22 cellular contexts compared by ENCODE assay signal in the genomic region with DNA sequence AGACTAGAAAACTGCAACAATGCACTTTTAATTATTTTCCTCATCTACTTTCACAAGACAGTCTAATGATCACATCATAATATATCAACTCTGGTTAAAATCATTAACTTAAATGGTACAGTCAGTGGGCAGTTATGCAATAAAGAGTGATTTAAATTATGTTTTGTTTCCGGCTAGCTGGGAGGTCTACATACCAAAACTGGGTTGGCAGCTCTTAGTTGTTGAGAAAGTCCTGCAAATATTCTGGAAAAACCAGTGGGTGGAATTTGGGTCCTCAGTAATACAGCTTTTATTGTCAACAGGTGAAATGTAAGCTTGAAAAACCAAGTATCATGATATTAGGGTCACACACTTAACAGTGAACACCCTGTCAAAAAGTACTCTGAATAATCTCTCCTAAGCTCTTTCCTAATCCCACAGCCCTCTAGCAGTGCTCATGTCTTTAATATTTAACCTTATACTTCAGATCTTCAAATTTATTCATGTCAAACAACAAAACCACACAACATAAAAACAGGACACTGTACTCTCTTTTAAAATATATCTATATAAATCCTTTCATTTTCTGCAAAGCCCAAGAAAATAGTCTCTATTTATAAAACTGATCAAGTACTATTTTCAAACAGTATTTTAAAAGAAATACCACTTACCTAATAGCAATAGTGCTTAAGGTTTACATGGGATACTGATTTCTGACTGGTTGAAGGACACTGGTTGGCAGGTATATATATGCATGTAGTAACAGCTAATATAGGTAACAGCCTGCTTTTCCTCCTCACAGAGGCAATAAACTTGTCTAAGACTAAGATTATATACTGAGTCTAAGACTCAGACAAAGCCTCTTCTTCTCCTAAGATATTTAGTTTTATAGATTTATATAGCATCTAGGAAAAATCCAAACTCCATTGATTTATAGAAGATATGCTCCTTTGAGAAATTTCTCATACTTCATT.
DNase-seq lines count a peak whose midpoint lies in the region; ATAC-seq, FAIRE-seq and TF ChIP-seq lines count a peak whose summit lies in the region.
"Had no signal": no experiment of that assay in that cellular context is flagged by ENCODE, and none has a peak within 500 bp of the region (broad histone marks: within the 10 kb centered on the region; RNA-seq: fewer than 3 reads in every experiment).

No MANE protein-coding gene starts in this region.

- H3K23ac ChIP-seq in trophoblast cell (ENCODE audit: low read length) = no peak overlapping the region

- no peak overlapping the region for H4K12ac ChIP-seq in trophoblast cell (ENCODE audit: low read depth, low read length)

- no peak overlapping the region for H2AK5ac ChIP-seq in trophoblast cell (ENCODE audit: low read length)

- no peaks in the 10 kb centered on the region for H3K9me3 ChIP-seq in astrocyte (ENCODE audit: insufficient read depth, low read depth, low read length)
- H3K9me3 ChIP-seq in trophoblast cell (ENCODE audit: insufficient read depth, low read depth, low read length) = peaks cover 2% of the 10 kb centered on the region
- H3K9me3 ChIP-seq: BLaER1, Peyer's patch had no signal

- TF ChIP-seq CTCF in astrocyte (IDR thresholded peaks at IDR 0.05; ENCODE audit: insufficient read depth, low read depth, low read length) = no peak
- TF ChIP-seq CTCF in fibroblast of pulmonary artery (IDR thresholded peaks at IDR 0.05; ENCODE audit: low read length, missing control alignments) = no peak

- H4K20me1 ChIP-seq in astrocyte (ENCODE audit: insufficient read depth, low read length) = no peaks in the 10 kb centered on the region
- H4K20me1 ChIP-seq: BLaER1 had no signal

- WGBS in trophoblast cell (ENCODE audit: extremely low coverage, insufficient coverage, insufficient read length) = no CpG with 5 or more reads among the region's 1 CpG

- H3K27ac ChIP-seq in astrocyte (ENCODE audit: low read depth, low read length) (no peak overlapping the region), trophoblast cell (ENCODE audit: low read depth, low read length) (no peak overlapping the region)
- H3K27ac ChIP-seq: BLaER1, foreskin keratinocyte had no signal

- no peak overlapping the region for H2BK12ac ChIP-seq in trophoblast cell (ENCODE audit: low read length)

- H3K27ac Mint-ChIP-seq in astrocyte (ENCODE audit: unreplicated experiment) = no peak overlapping the region
- H3K27ac Mint-ChIP-seq: dendritic cell treated with granulocyte-macrophage colony-stimulating factor and Interleukin-4, amounts not matched to agents 40 ng/mL and 50 ng/mL, for 4 days; T-cell had no signal

- H3K4me1 Mint-ChIP-seq in astrocyte (ENCODE audit: low read depth, unreplicated experiment) = peaks cover 7% of the 10 kb centered on the region
- H3K4me1 Mint-ChIP-seq: T-cell had no signal

- no peak overlapping the region for H4K8ac ChIP-seq in trophoblast cell (ENCODE audit: low read depth, low read length)

- H3K9me3 Mint-ChIP-seq in astrocyte (ENCODE audit: unreplicated experiment) = no peaks in the 10 kb centered on the region
- H3K9me3 Mint-ChIP-seq: activated T-cell treated with anti-CD3 and anti-CD28 coated beads, Interleukin-2, amount 50 U/mL, for 4 hours; dendritic cell treated with granulocyte-macrophage colony-stimulating factor and Interleukin-4, amounts not matched to agents 40 ng/mL and 50 ng/mL, for 4 days; T-cell had no signal

- H3K36me3 ChIP-seq in astrocyte (ENCODE audit: insufficient read depth, low read length) (no peaks in the 10 kb centered on the region), trophoblast cell (ENCODE audit: control insufficient read depth in 1 of 2, insufficient read depth in 2 of 2, low read length in 2 of 2) (no peaks in the 10 kb centered on the region)
- H3K36me3 ChIP-seq: BLaER1, Peyer's patch had no signal

- no peak overlapping the region for H3K4me3 ChIP-seq in astrocyte (ENCODE audit: insufficient read depth, low read depth, low read length)
- no peak overlapping the region for H3K4me3 ChIP-seq in fibroblast of pulmonary artery (replicated peaks; ENCODE audit: low read depth, low read length)
- H3K4me3 ChIP-seq in trophoblast cell (ENCODE audit: low read depth, low read length) = no peak overlapping the region
- H3K4me3 ChIP-seq: BLaER1, Peyer's patch had no signal

- H3K27me3 Mint-ChIP-seq in astrocyte (ENCODE audit: low read depth, unreplicated experiment) = no peaks in the 10 kb centered on the region
- H3K27me3 Mint-ChIP-seq: dendritic cell treated with granulocyte-macrophage colony-stimulating factor and Interleukin-4, amounts not matched to agents 40 ng/mL and 50 ng/mL, for 4 days had no signal

- no peak overlapping the region for H2BK120ac ChIP-seq in trophoblast cell (ENCODE audit: insufficient read depth, low read length, poor library complexity)

- H3K4me1 ChIP-seq in astrocyte (ENCODE audit: insufficient read depth, low read length) (no peaks in the 10 kb centered on the region), trophoblast cell (ENCODE audit: control insufficient read depth in 1 of 2, insufficient read depth in 2 of 2, low read length in 2 of 2) (peaks cover 3 to 11% of the 10 kb centered on the region in 2 experiments)
- H3K4me1 ChIP-seq: BLaER1 had no signal

- no peaks in the 10 kb centered on the region for H3K36me3 Mint-ChIP-seq in astrocyte (ENCODE audit: low read depth, unreplicated experiment)
- H3K36me3 Mint-ChIP-seq: T-cell had no signal

- peak; percentile 46 for DNase-seq in GM03348 (ENCODE audit: low spot score)
- DNase-seq in astrocyte (ENCODE audit: low read depth) = peak; percentile 45
- peak; percentile 53 for DNase-seq in fibroblast of pulmonary artery (ENCODE audit: low read depth)
- peak; percentile 42 to 81 for DNase-seq in trophoblast cell
- DNase-seq in midbrain (lab: John Stamatoyannopoulos, UW) = no peak
- no peak for DNase-seq in activated effector memory CD4-positive, alpha-beta T cell treated with Interleukin-2 at 50 U/mL for 16 hours
- DNase-seq: activated CD4-positive, CD25-positive, alpha-beta regulatory T cell; activated T-cell treated with anti-CD3 and anti-CD28 coated beads, Interleukin-2, amount 50 U/mL, for 4 hours; amniotic stem cell; DMS79; foreskin keratinocyte; KG1; NCI-H1436; NCI-H510A; nucleus accumbens; Peyer's patch; T-cell had no signal

- no peak overlapping the region for H3K4ac ChIP-seq in trophoblast cell (ENCODE audit: low read depth, low read length)

- H3K4me2 ChIP-seq in astrocyte (ENCODE audit: low read length) (no peak overlapping the region), trophoblast cell (ENCODE audit: low read length) (no peak overlapping the region)
- H3K4me2 ChIP-seq: BLaER1 had no signal

- H3K79me1 ChIP-seq in trophoblast cell (ENCODE audit: low read length) = peaks cover 10% of the 10 kb centered on the region

- H3K79me2 ChIP-seq in astrocyte (ENCODE audit: insufficient read depth, low read length) = no peaks in the 10 kb centered on the region
- no peaks in the 10 kb centered on the region for H3K79me2 ChIP-seq in trophoblast cell (ENCODE audit: control insufficient read depth, insufficient read depth, low read length, poor library complexity)

- H3K4me3 Mint-ChIP-seq in astrocyte (ENCODE audit: unreplicated experiment) = no peak overlapping the region
- H3K4me3 Mint-ChIP-seq: activated T-cell treated with anti-CD3 and anti-CD28 coated beads, Interleukin-2, amount 50 U/mL, for 4 hours; dendritic cell treated with granulocyte-macrophage colony-stimulating factor and Interleukin-4, amounts not matched to agents 40 ng/mL and 50 ng/mL, for 4 days; T-cell had no signal

- no peak overlapping the region for H3K14ac ChIP-seq in trophoblast cell (ENCODE audit: low read length)

- H3K27me3 ChIP-seq in astrocyte (ENCODE audit: insufficient read depth, low read length) (no peaks in the 10 kb centered on the region), trophoblast cell (ENCODE audit: insufficient read depth, low read length) (no peaks in the 10 kb centered on the region)
- H3K27me3 ChIP-seq: BLaER1, foreskin keratinocyte, Peyer's patch had no signal

- no peak overlapping the region for H4K91ac ChIP-seq in trophoblast cell (ENCODE audit: low read depth, low read length)

- H3K9ac ChIP-seq in astrocyte (ENCODE audit: low read length) (no peak overlapping the region), trophoblast cell (ENCODE audit: low read length) (no peak overlapping the region)
- H3K9ac ChIP-seq: BLaER1 had no signal

- ATAC-seq in GM18519 (IDR thresholded peaks at IDR 0.05; ENCODE audit: low FRiP score, unreplicated experiment) = no peak
- no peak for ATAC-seq in HG03469 (IDR thresholded peaks at IDR 0.05; ENCODE audit: unreplicated experiment)
- ATAC-seq: activated T-cell treated with anti-CD3 and anti-CD28 coated beads, Interleukin-2, amount 50 U/mL, for 4 hours; foreskin keratinocyte; HCT116; T-cell had no signal

- H3K18ac ChIP-seq in trophoblast cell (ENCODE audit: low read length) = no peak overlapping the region

- H2BK5ac ChIP-seq in trophoblast cell (ENCODE audit: low read depth, low read length, poor library complexity) = no peak overlapping the region

- FAIRE-seq in astrocyte (lab: Jason Lieb, UNC) = no peak

- no peak overlapping the region for H2AFZ ChIP-seq in astrocyte (ENCODE audit: low read depth, low read length)
- H2AFZ ChIP-seq in trophoblast cell (ENCODE audit: insufficient read depth, low read length, poor library complexity) = no peak overlapping the region

Comparison
In these comparisons a context has a peak if more than half of its experiments do, and no peak if none do; other contexts are left out.
1. DNase-seq: peak in GM03348 (single experiment), astrocyte (single experiment), fibroblast of pulmonary artery (single experiment) and trophoblast cell (2 of 2); none in midbrain (single experiment) and activated effector memory CD4-positive, alpha-beta T cell treated with Interleukin-2 at 50 U/mL for 16 hours (single experiment).